In the genomic region with DNA sequence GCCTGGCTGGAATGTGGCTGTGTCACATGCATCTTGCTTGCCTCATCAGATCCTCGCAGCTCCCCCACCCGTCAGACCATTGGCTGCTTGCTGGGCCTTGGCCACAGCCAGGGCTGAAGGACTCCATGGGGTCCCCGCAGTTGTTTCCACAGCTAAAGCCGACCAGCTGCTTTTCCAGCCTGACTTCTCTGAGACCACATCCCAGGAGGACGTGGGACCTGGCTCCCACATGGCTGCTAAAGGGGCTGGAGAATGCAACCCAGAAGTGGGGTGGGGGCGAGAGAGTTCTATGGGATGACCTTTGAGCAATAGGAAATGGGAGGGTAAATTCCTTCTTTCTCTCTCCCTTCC, we compare ENCODE assay signal across 26 cellular contexts.
"Had no signal": no experiment of that assay in that cellular context is flagged by ENCODE, and none has a peak within 500 bp of the region (broad histone marks: within the 10 kb centered on the region; RNA-seq: fewer than 3 reads in every experiment).

No MANE protein-coding gene starts in this region.

- ATAC-seq: activated CD4-positive, CD25-positive, alpha-beta regulatory T cell treated with anti-CD3 and anti-CD28 coated beads, Interleukin-2, amount 50 U/mL, for 24 hours; activated CD8-positive, alpha-beta T cell treated with anti-CD3 and anti-CD28 coated beads for 36 hours; activated T-cell treated with anti-CD3 and anti-CD28 coated beads, Interleukin-2, amount 50 U/mL, for 4 hours; activated T-helper 17 cell treated with anti-CD3 and anti-CD28 coated beads, Interleukin-2, amount 50 U/mL, for 72 hours; body of pancreas; gastroesophageal sphincter; T-helper 17 cell had no signal

- H3K4me3 ChIP-seq: body of pancreas, esophagus squamous epithelium, gastroesophageal sphincter had no signal

- H3K27ac ChIP-seq: body of pancreas, epithelial cell of prostate, esophagus squamous epithelium, gastroesophageal sphincter, WERI-Rb-1 had no signal

- H3K36me3 ChIP-seq: esophagus squamous epithelium, WERI-Rb-1 had no signal

- DNase-seq: activated B cell treated with CpG ODN at 0.5 μM for 24 hours; activated CD4-positive, alpha-beta T cell treated with anti-CD3 and anti-CD28 coated beads for 48 hours; activated CD4-positive, alpha-beta T cell treated with anti-CD3 and anti-CD28 coated beads, Interleukin-2, amount 50 U/mL, for 1 hour; activated CD4-positive, alpha-beta T cell treated with anti-CD3 and anti-CD28 coated beads, Interleukin-2, amount 50 U/mL, for 48 hours; activated CD8-positive, alpha-beta memory T cell treated with anti-CD3 and anti-CD28 coated beads for 24 hours; activated CD8-positive, alpha-beta T cell treated with anti-CD3 and anti-CD28 coated beads for 36 hours; activated effector memory CD4-positive, alpha-beta T cell treated with Interleukin-2 at 50 U/mL for 16 hours; activated gamma-delta T cell treated with Interleukin-2 at 50 U/mL for 16 hours; activated naive CD4-positive, alpha-beta T cell treated with anti-CD3 and anti-CD28 coated beads, Interleukin-2, amount 50 U/mL, for 16 hours; activated naive CD4-positive, alpha-beta T cell treated with Interleukin-2 at 50 U/mL for 16 hours; activated T-cell treated with anti-CD3 and anti-CD28 coated beads, Interleukin-2, amount 50 U/mL, for 4 hours; amniotic stem cell; anterior cingulate cortex; body of pancreas; caudate nucleus; effector CD8-positive, alpha-beta T cell; esophagus squamous epithelium; foreskin melanocyte; T-helper 1 cell; T-helper 17 cell; T1000; WERI-Rb-1 had no signal

- H3K27me3 ChIP-seq: body of pancreas, esophagus squamous epithelium, gastroesophageal sphincter had no signal

- H3K9me3 ChIP-seq: body of pancreas, esophagus squamous epithelium, gastroesophageal sphincter had no signal
